8 cellular contexts compared by ENCODE assay signal in genomic region chr12:117189725-117190209, GRCh38. TPM values are rescaled to one million over a fixed set of nuclear protein-coding genes. Genes with fewer than 3 reads are reported as not detected.
DNase-seq lines count a peak whose midpoint lies in the region; ATAC-seq and TF ChIP-seq lines count a peak whose summit lies in the region.

No MANE protein-coding gene starts in this region.

- TF ChIP-seq CTCF in VCaP (conservative IDR thresholded peaks at IDR 0.05) = no peak

- H3K27me3 Mint-ChIP-seq in central memory CD8-positive, alpha-beta T cell = no peaks in the 10 kb centered on the region

- H3K27me3 ChIP-seq in layer of hippocampus (ENCODE audit: control insufficient read depth, insufficient read depth, low read length) = no peaks in the 10 kb centered on the region

- H3K36me3 Mint-ChIP-seq in central memory CD8-positive, alpha-beta T cell (ENCODE audit: insufficient read depth) = peaks cover 32% of the 10 kb centered on the region

- H3K27ac Mint-ChIP-seq in central memory CD8-positive, alpha-beta T cell (ENCODE audit: low read depth) = peak overlapping the region; percentile 87

- H3K9me3 Mint-ChIP-seq in central memory CD8-positive, alpha-beta T cell = no peaks in the 10 kb centered on the region

- peaks cover 23% of the 10 kb centered on the region for H3K4me1 Mint-ChIP-seq in central memory CD8-positive, alpha-beta T cell

- DNase-seq in Daoy (ENCODE audit: low read depth) = peak; percentile 43
- DNase-seq in HPDE6-E6E7 (ENCODE audit: extremely low spot score) = peak; percentile 38
- peak; percentile 17 to 30 for DNase-seq in central memory CD8-positive, alpha-beta T cell (ENCODE audit: low spot score in 2 of 2)
- peak; percentile 38 for DNase-seq in stimulated activated CD4-positive, alpha-beta T cell treated with anti-CD3 and anti-CD28 coated beads, Interleukin-1b, Interleukin-23, amount 100 ng/mL, for 48 hours
- DNase-seq in dedifferentiated amniotic fluid mesenchymal stem cell (ENCODE audit: extremely low spot score) = no peak

- peak overlapping the region; percentile 91 for H3K27ac ChIP-seq in VCaP
- peak overlapping the region; percentile 83 for H3K27ac ChIP-seq in layer of hippocampus (ENCODE audit: low read depth, low read length)

- peak overlapping the region; percentile 92 for H3K4me3 Mint-ChIP-seq in central memory CD8-positive, alpha-beta T cell

- ATAC-seq in GM21390 (IDR thresholded peaks at IDR 0.05; ENCODE audit: unreplicated experiment) = peak; percentile 36
- peak; percentile 41 for ATAC-seq in central memory CD8-positive, alpha-beta T cell (replicated peaks; ENCODE audit: extremely low read depth, poor library complexity, severe bottlenecking)

RNA-seq across cellular contexts. Expression of gene FBXO21, which starts 0.5 kb away (rescaled TPM):
- total RNA-seq in Daoy (2014; rRNA removed; shearing (Covaris generic)) = 34.2 and 63.6 TPM in 2 replicates
